In the genomic region with DNA sequence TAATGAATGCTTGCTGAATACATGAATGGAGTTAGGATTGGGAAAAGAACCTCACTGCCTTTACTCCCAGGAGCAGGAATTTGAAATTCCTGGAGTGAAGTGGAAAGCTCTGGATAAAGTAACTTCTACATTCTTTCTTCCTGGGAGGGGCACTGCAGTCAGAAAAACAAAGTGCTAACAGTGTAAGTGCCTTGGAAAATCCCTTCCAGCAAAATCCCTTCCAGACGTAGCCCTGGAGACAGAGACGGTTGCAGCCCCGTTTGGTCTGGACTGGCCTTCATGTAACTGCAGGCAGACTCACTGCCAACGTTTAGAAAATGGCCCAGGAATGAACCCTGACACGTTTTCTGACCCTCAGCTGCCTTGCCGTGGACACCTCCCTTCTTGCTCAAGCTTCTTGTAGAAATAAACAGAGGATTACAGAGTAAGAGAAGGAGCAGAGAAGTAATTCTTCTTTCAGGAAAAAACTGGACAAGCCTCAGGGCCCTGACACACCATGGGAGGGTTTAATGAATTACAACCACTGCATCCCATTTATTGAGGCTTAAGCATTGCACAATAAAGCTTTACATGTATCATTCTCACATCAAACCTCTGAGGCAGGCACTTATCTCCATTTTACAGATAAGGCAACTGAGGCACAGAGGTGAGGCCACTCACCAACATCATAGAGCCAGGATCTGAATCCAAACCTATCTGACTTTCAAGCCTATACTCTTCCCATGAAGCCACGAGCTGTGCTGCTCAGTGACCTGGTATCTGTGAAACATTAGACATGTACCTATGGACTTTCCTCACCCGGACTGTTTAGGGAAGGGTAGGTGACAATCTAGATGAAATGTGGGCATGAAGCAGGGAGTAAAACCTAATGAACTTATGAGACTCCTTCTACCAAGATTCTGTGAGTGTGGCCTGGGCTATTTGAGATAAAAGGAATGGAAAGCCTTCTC, we compare ENCODE assay signal across 8 cellular contexts. TPM values are rescaled to one million over a fixed set of nuclear protein-coding genes. Genes with fewer than 3 reads are reported as not detected.
A peak's percentile ranks its signal among the peaks of the same experiment; 100 is the strongest.
DNase-seq lines count a peak whose midpoint lies in the region; ATAC-seq lines count a peak whose summit lies in the region.

No MANE protein-coding gene starts in this region.

- peaks cover 44% of the 10 kb centered on the region for H3K36me3 Mint-ChIP-seq in activated T-helper 2 cell treated with anti-CD3 and anti-CD28 coated beads, Interferon-gamma antibody, Interleukin-2, Interleukin-4, amounts not matched to agents 10 μg/mL and 5 μg/mL and 100 μg/mL, durations not matched to agents 14 hours and 24 hours and 36 hours (ENCODE audit: low read depth)

- DNase-seq in GM04504 (ENCODE audit: low read depth) (peak; percentile 89), left cardiac atrium (peak; percentile 68), sciatic nerve (ENCODE audit: low spot score) (peak; percentile 80), 8988T (no peak), superior temporal gyrus (ENCODE audit: extremely low spot score) (no peak), NCI-H146 (lab: John Stamatoyannopoulos, UW) (no peak), iPS-NIHi11 (ENCODE audit: low spot score) (no peak)
- DNase-seq in activated T-helper 2 cell treated with anti-CD3 and anti-CD28 coated beads, Interferon-gamma antibody, Interleukin-2, Interleukin-4, amounts not matched to agents 10 μg/mL and 5 μg/mL and 100 μg/mL, durations not matched to agents 14 hours and 24 hours and 36 hours (ENCODE audit: low spot score), result no peak

- peaks cover 88% of the 10 kb centered on the region for H3K4me1 Mint-ChIP-seq in activated T-helper 2 cell treated with anti-CD3 and anti-CD28 coated beads, Interferon-gamma antibody, Interleukin-2, Interleukin-4, amounts not matched to agents 10 μg/mL and 5 μg/mL and 100 μg/mL, durations not matched to agents 14 hours and 24 hours and 36 hours (ENCODE audit: low read depth)

- no peaks in the 10 kb centered on the region for H3K27me3 Mint-ChIP-seq in activated T-helper 2 cell treated with anti-CD3 and anti-CD28 coated beads, Interferon-gamma antibody, Interleukin-2, Interleukin-4, amounts not matched to agents 10 μg/mL and 5 μg/mL and 100 μg/mL, durations not matched to agents 14 hours and 24 hours and 36 hours (ENCODE audit: low read depth)

- H3K9me3 Mint-ChIP-seq in activated T-helper 2 cell treated with anti-CD3 and anti-CD28 coated beads, Interferon-gamma antibody, Interleukin-2, Interleukin-4, amounts not matched to agents 10 μg/mL and 5 μg/mL and 100 μg/mL, durations not matched to agents 14 hours and 24 hours and 36 hours, result no peaks in the 10 kb centered on the region

- H3K4me3 Mint-ChIP-seq in activated T-helper 2 cell treated with anti-CD3 and anti-CD28 coated beads, Interferon-gamma antibody, Interleukin-2, Interleukin-4, amounts not matched to agents 10 μg/mL and 5 μg/mL and 100 μg/mL, durations not matched to agents 14 hours and 24 hours and 36 hours (ENCODE audit: low read depth), result peak overlapping the region; percentile 6

- intact Hi-C loops in activated T-helper 2 cell treated with anti-CD3 and anti-CD28 coated beads, Interferon-gamma antibody, Interleukin-2, Interleukin-4, amounts not matched to agents 10 μg/mL and 5 μg/mL and 100 μg/mL, durations not matched to agents 14 hours and 24 hours and 36 hours (cut with micrococcal nuclease), result no loop called here
- intact Hi-C loops in left cardiac atrium (cut with DNase I), result no loop called here
- intact Hi-C loops in sciatic nerve (cut with DNase I), result no loop called here

- peak overlapping the region; percentile 90 for H3K27ac Mint-ChIP-seq in activated T-helper 2 cell treated with anti-CD3 and anti-CD28 coated beads, Interferon-gamma antibody, Interleukin-2, Interleukin-4, amounts not matched to agents 10 μg/mL and 5 μg/mL and 100 μg/mL, durations not matched to agents 14 hours and 24 hours and 36 hours

- ATAC-seq in left cardiac atrium, result peak; percentile 28 to 36
- ATAC-seq in sciatic nerve, result peak; percentile 87

RNA-seq across cellular contexts. Expression of gene ITPRIP, which starts 7.8 kb away (rescaled TPM):
- 17.1 and 18.8 TPM in 2 replicates for total RNA-seq in activated T-helper 2 cell treated with anti-CD3 and anti-CD28 coated beads, Interferon-gamma antibody, Interleukin-2, Interleukin-4, amounts not matched to agents 10 μg/mL and 5 μg/mL and 100 μg/mL, durations not matched to agents 14 hours and 24 hours and 36 hours
- total RNA-seq in left cardiac atrium (10 to 100 TPM; 45.4 to 90.7 TPM), sciatic nerve (24.7 TPM)

RNA-seq across cellular contexts. Expression of gene CFAP58, which starts 23.2 kb away (rescaled TPM):
- 0.57 and 1.1 TPM in 2 replicates for total RNA-seq in activated T-helper 2 cell treated with anti-CD3 and anti-CD28 coated beads, Interferon-gamma antibody, Interleukin-2, Interleukin-4, amounts not matched to agents 10 μg/mL and 5 μg/mL and 100 μg/mL, durations not matched to agents 14 hours and 24 hours and 36 hours
- 1 to 10 TPM; 2.4 to 3.8 TPM for total RNA-seq in left cardiac atrium
- 0.67 TPM for total RNA-seq in sciatic nerve

Comparison
In these comparisons a context has a peak if more than half of its experiments do, and no peak if none do; other contexts are left out.
1. DNase-seq: peak in GM04504 (single experiment), left cardiac atrium (single experiment) and sciatic nerve (single experiment); none in activated T-helper 2 cell treated with anti-CD3 and anti-CD28 coated beads, Interferon-gamma antibody, Interleukin-2, Interleukin-4, amounts not matched to agents 10 μg/mL and 5 μg/mL and 100 μg/mL, durations not matched to agents 14 hours and 24 hours and 36 hours (single experiment), 8988T (single experiment), superior temporal gyrus (single experiment), NCI-H146 (single experiment) and iPS-NIHi11 (single experiment).